ENCODE assay signal across 25 cellular contexts in the genomic region with DNA sequence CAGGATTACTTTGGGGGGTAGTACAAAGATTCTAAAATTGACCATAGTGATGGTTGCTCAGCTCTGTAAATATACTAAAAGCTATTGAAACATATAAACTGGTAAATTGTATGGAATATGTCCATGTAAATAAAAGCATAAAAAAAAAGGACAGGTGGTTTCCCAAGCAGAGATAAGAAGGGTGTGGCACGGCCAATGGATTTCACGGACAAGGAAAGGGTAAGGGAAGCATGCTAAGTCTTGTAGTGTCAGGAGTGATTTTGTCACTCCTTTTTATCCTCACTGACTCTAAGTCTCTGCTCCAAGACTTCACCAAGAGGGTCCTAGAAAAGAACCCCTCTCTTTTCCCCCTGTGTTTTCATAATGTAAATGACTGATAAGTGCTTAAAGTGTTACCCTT.
"Had no signal": no experiment of that assay in that cellular context is flagged by ENCODE, and none has a peak within 500 bp of the region (broad histone marks: within the 10 kb centered on the region; RNA-seq: fewer than 3 reads in every experiment).

No MANE protein-coding gene starts in this region.

- H3K4me3 ChIP-seq: heart left ventricle, pancreas, prostate gland, sigmoid colon, stomach, suprapubic skin, tibial artery had no signal

- H3K4me1 ChIP-seq: prostate gland had no signal

- H3K27ac ChIP-seq: heart left ventricle, pancreas, prostate gland, suprapubic skin had no signal

- H3K9me3 ChIP-seq: heart left ventricle, pancreas, prostate gland, sigmoid colon, stomach, suprapubic skin, tibial artery had no signal

- ATAC-seq: activated CD8-positive, alpha-beta T cell treated with anti-CD3 and anti-CD28 coated beads, Interleukin-2, amount 10 ng/mL, durations not matched to agents 7 days and 5 days; heart left ventricle; left ventricle myocardium superior; naive thymus-derived CD8-positive, alpha-beta T cell; pancreas; stimulated activated naive B cell treated with anti-CD40 and anti-IgM and Interleukin-4, amounts not matched to agents 10 μg/mL and 1 μg/mL and 100 μg/mL, for 72 hours; WTC11 had no signal

- H3K36me3 ChIP-seq: heart left ventricle, pancreas, prostate gland, sigmoid colon, stomach, suprapubic skin, tibial artery had no signal

- DNase-seq: activated CD4-positive, alpha-beta T cell treated with anti-CD3 and anti-CD28 coated beads for 1 hour; activated CD4-positive, alpha-beta T cell treated with anti-CD3 and anti-CD28 coated beads, Interleukin-2, amount 10 ng/mL, durations not matched to agents 7 days and 5 days; activated CD8-positive, alpha-beta T cell treated with anti-CD3 and anti-CD28 coated beads, Interleukin-2, amount 10 ng/mL, durations not matched to agents 7 days and 5 days; activated effector memory CD4-positive, alpha-beta T cell treated with Interleukin-2 at 50 U/mL for 16 hours; activated naive CD4-positive, alpha-beta T cell treated with Interleukin-2 at 50 U/mL for 16 hours; activated T-cell treated with anti-CD3 and anti-CD28 coated beads for 4 hours; anterior cingulate cortex; effector memory CD4-positive, alpha-beta T cell; erythroblast; heart left ventricle; left ventricle myocardium superior; naive thymus-derived CD8-positive, alpha-beta T cell; nucleus accumbens; pancreas; retina; sigmoid colon; stimulated activated CD4-positive, alpha-beta T cell treated with anti-CD3 and anti-CD28 coated beads, Interleukin-15, amount 100 ng/mL, for 24 hours; stimulated activated CD4-positive, alpha-beta T cell treated with anti-CD3 and anti-CD28 coated beads, Interleukin-2, amount 100 ng/mL, for 24 hours; stimulated activated naive B cell treated with anti-CD40 and anti-IgM and Interleukin-4, amounts not matched to agents 10 μg/mL and 1 μg/mL and 100 μg/mL, for 72 hours; stomach; T-helper 2 cell; tibial artery had no signal

- H3K27me3 ChIP-seq: heart left ventricle, pancreas, sigmoid colon, stomach, suprapubic skin, tibial artery had no signal
